In genomic region chr6:33185654-33186187, GRCh38 we compare ENCODE assay signal across 35 cellular contexts.
"Had no signal": no experiment of that assay in that cellular context is flagged by ENCODE, and none has a peak within 500 bp of the region (broad histone marks: within the 10 kb centered on the region; RNA-seq: fewer than 3 reads in every experiment).

No MANE protein-coding gene starts in this region.

- H3K4me3 ChIP-seq: MG63 had no signal

- H3K9me3 ChIP-seq: MG63 had no signal

- DNase-seq: Kasumi-1, MG63, MM.1S, MV-4-11, NCI-H1048, NCI-H1092, NCI-H1092 treated with DMSO at 0.1 percent for 48 hours, NCI-H1105, NCI-H1105 treated with DMSO at 0.1 percent for 48 hours, NCI-H1417, NCI-H1417 treated with DMSO at 0.1 percent for 48 hours, NCI-H1436, NCI-H1436 treated with DMSO at 0.1 percent for 48 hours, NCI-H146, NCI-H1694, NCI-H1694 treated with DMSO at 0.1 percent for 48 hours, NCI-H187, NCI-H187 treated with DMSO at 0.1 percent for 48 hours, NCI-H1930, NCI-H2029, NCI-H2029 treated with DMSO at 0.1 percent for 48 hours, NCI-H2081, NCI-H2081 treated with DMSO at 0.1 percent for 48 hours, NCI-H2107, NCI-H2171, NCI-H2171 treated with DMSO at 0.1 percent for 48 hours, NCI-H2227 treated with DMSO at 0.1 percent for 48 hours, NCI-H226, NCI-H345, NCI-H446, NCI-H446 treated with DMSO at 0.1 percent for 48 hours, NCI-H510A, NCI-H510A treated with DMSO at 0.1 percent for 48 hours, NCI-H524, NCI-H524 treated with DMSO at 0.1 percent for 48 hours had no signal

- H3K27me3 ChIP-seq: MG63 had no signal

- H3K36me3 ChIP-seq: MG63 had no signal
